Comparison of ENCODE assay signal across 8 cellular contexts in genomic region chr1:244074559-244075171, GRCh38. TPM values are rescaled to one million over a fixed set of nuclear protein-coding genes. Genes with fewer than 3 reads are reported as not detected.
A peak's percentile ranks its signal among the peaks of the same experiment; 100 is the strongest.
DNase-seq lines count a peak whose midpoint lies in the region; ATAC-seq, FAIRE-seq and TF ChIP-seq lines count a peak whose summit lies in the region.

No MANE protein-coding gene starts in this region.

- TF ChIP-seq POLR2A in stomach (IDR thresholded peaks at IDR 0.05), result no peak

- ATAC-seq in HG02678 (IDR thresholded peaks at IDR 0.05; ENCODE audit: unreplicated experiment) (peak; percentile 70), pancreas (no peak)

- intact Hi-C loops in stomach (cut with DNase I; ENCODE audit: low total_unique reads), result no loop called here
- intact Hi-C loops in pancreas (cut with DNase I), result no loop called here

- H3K27ac ChIP-seq in stomach, result no peak overlapping the region
- no peak overlapping the region for H3K27ac ChIP-seq in pancreas

- peak overlapping the region; percentile 31 to 89 (median 78) for H3K27ac Mint-ChIP-seq in immature natural killer cell

- H3K36me3 ChIP-seq in stomach, result no peaks in the 10 kb centered on the region
- H3K36me3 ChIP-seq in pancreas, result no peaks in the 10 kb centered on the region

- FAIRE-seq in pancreas (lab: Jason Lieb, UNC), result no peak

- peaks cover 20 to 22% of the 10 kb centered on the region in 2 donors for H3K4me1 Mint-ChIP-seq in immature natural killer cell

- no peaks in the 10 kb centered on the region for H3K9me3 Mint-ChIP-seq in immature natural killer cell

- H3K27me3 ChIP-seq in stomach (peaks cover 0 to 12% (median 0%) of the 10 kb centered on the region in 3 donors), pancreas (no peaks in the 10 kb centered on the region)

- peak overlapping the region; percentile 34 for H3K4me3 ChIP-seq in GM12865 (ENCODE audit: low read depth, low read length)
- H3K4me3 ChIP-seq in stomach, result peak overlapping the region in 1 of 4 donors; percentile 25
- H3K4me3 ChIP-seq in pancreas, result no peak overlapping the region

- 20 to 42% (median 35%) methylated on average over 19 of the region's 19 CpGs for WGBS in stomach, 5 donors
- WGBS in pancreas, 2 donors, result 57 to 60% methylated on average over 19 of the region's 19 CpGs

- H3K9me3 ChIP-seq in stomach (no peaks in the 10 kb centered on the region), pancreas (no peaks in the 10 kb centered on the region)

- H3K4me1 ChIP-seq in stomach (peaks cover 0 to 10% (median 4%) of the 10 kb centered on the region in 4 donors), pancreas (no peaks in the 10 kb centered on the region)

- TF ChIP-seq CTCF in GM12865 (IDR thresholded peaks at IDR 0.05; ENCODE audit: insufficient read depth, low read depth, low read length, missing control alignments), result no peak
- no peak for TF ChIP-seq CTCF in stomach (IDR thresholded peaks at IDR 0.05)
- no peak for TF ChIP-seq CTCF in pancreas (IDR thresholded peaks at IDR 0.05)

- DNase-seq in GM12865 (ENCODE audit: low read depth), result peak; percentile 41
- DNase-seq in activated CD4-positive, alpha-beta T cell treated with anti-CD3 and anti-CD28 coated beads for 1 hour, result peak; percentile 55
- peak; percentile 67 to 74 (median 72) for DNase-seq in immature natural killer cell
- DNase-seq in stomach, result peak; percentile 40
- no peak for DNase-seq in hepatic stellate cell (ENCODE audit: low spot score)
- DNase-seq in putamen (ENCODE audit: low spot score), result no peak
- no peak for DNase-seq in pancreas

- no peak for TF ChIP-seq EP300 in stomach (IDR thresholded peaks at IDR 0.05)

- peaks cover 0 to 4% (median 0%) of the 10 kb centered on the region in 3 donors for H3K36me3 Mint-ChIP-seq in immature natural killer cell

- peak overlapping the region; percentile 79 to 84 (median 82) for H3K4me3 Mint-ChIP-seq in immature natural killer cell

- peaks cover 10 to 22% (median 21%) of the 10 kb centered on the region in 3 donors for H3K27me3 Mint-ChIP-seq in immature natural killer cell (ENCODE audit: low read depth in 3 of 3)

RNA-seq across cellular contexts. Expression of gene ZBTB18, which starts 23.6 kb away (rescaled TPM):
- under 1 TPM; 0.25 to 0.99 (median 0.72) TPM for polyA plus RNA-seq in immature natural killer cell
- total RNA-seq in stomach, result 10 to 100 TPM; 14.6 to 27.2 (median 18.7) TPM
- 1 to 10 TPM; 5.7 to 7.4 (median 7.2) TPM for polyA plus RNA-seq in stomach
- total RNA-seq in pancreas, result 10 to 100 TPM; 13.7 to 18.5 (median 15.1) TPM
- polyA plus RNA-seq in pancreas, result 10 to 100 TPM; 12.8 to 14.5 TPM

Comparison
In these comparisons a context has a peak if more than half of its experiments do, and no peak if none do; other contexts are left out.
1. DNase-seq: peak in GM12865 (single experiment), activated CD4-positive, alpha-beta T cell treated with anti-CD3 and anti-CD28 coated beads for 1 hour (single experiment), immature natural killer cell (3 of 3) and stomach (single experiment); none in hepatic stellate cell (single experiment), putamen (single experiment) and pancreas (0 of 6).